In genomic region chr17:4316648-4317047, GRCh38 we compare ENCODE assay signal across 1 cellular context.
TF ChIP-seq lines count a peak whose summit lies in the region.

No MANE protein-coding gene starts in this region.

TF ChIP-seq in GM23338, 12 proteins besides CTCF, POLR2A, EP300 and RAD21 (continued from another document):
- TF ChIP-seq CREB1 (CRISPR knock-in tag; IDR thresholded peaks at IDR 0.05; ENCODE audit: low read depth) (no peak), ZNF462 (CRISPR knock-in tag; IDR thresholded peaks at IDR 0.05) (no peak), JUNB (IDR thresholded peaks at IDR 0.05; ENCODE audit: unreplicated experiment) (no peak), ETS1 (IDR thresholded peaks at IDR 0.05) (no peak)
